ENCODE assay signal across 26 cellular contexts in genomic region chr2:174925046-174925784, GRCh38.
"Had no signal": no experiment of that assay in that cellular context is flagged by ENCODE, and none has a peak within 500 bp of the region (broad histone marks: within the 10 kb centered on the region; RNA-seq: fewer than 3 reads in every experiment).

No MANE protein-coding gene starts in this region.

- H3K27me3 Mint-ChIP-seq: activated naive CD8-positive, alpha-beta T cell treated with anti-CD3 and anti-CD28 coated beads, Interleukin-2, amount 10 ng/mL, durations not matched to agents 7 days and 5 days; central memory CD8-positive, alpha-beta T cell; type B pancreatic cell had no signal

- H3K27ac Mint-ChIP-seq: activated naive CD4-positive, alpha-beta T cell treated with anti-CD3 and anti-CD28 coated beads for 36 hours; activated naive CD8-positive, alpha-beta T cell treated with anti-CD3 and anti-CD28 coated beads, Interleukin-2, amount 10 ng/mL, durations not matched to agents 7 days and 5 days; activated T-cell treated with anti-CD3 and anti-CD28 coated beads, Interleukin-2, amount 50 U/mL, for 72 hours; memory B cell; nephron progenitor cell; stimulated activated naive B cell treated with anti-CD40 and anti-IgM and Interleukin-4, amounts not matched to agents 10 μg/mL and 1 μg/mL and 100 μg/mL, for 72 hours; type B pancreatic cell had no signal

- H3K4me3 ChIP-seq: breast epithelium, esophagus muscularis mucosa, mucosa of descending colon, sigmoid colon, smooth muscle cell, testis, vagina had no signal

- H3K4me3 Mint-ChIP-seq: activated naive CD4-positive, alpha-beta T cell treated with anti-CD3 and anti-CD28 coated beads for 36 hours; activated naive CD8-positive, alpha-beta T cell treated with anti-CD3 and anti-CD28 coated beads, Interleukin-2, amount 10 ng/mL, durations not matched to agents 7 days and 5 days; activated T-cell treated with anti-CD3 and anti-CD28 coated beads, Interleukin-2, amount 50 U/mL, for 72 hours; central memory CD8-positive, alpha-beta T cell; memory B cell; nephron progenitor cell; stimulated activated naive B cell treated with anti-CD40 and anti-IgM and Interleukin-4, amounts not matched to agents 10 μg/mL and 1 μg/mL and 100 μg/mL, for 72 hours; type B pancreatic cell had no signal

- DNase-seq: activated CD4-positive, alpha-beta T cell treated with anti-CD3 and anti-CD28 coated beads, Interleukin-2, amount 50 U/mL, for 48 hours; activated effector memory CD4-positive, alpha-beta T cell treated with Interleukin-2 at 50 U/mL for 16 hours; activated naive CD4-positive, alpha-beta T cell treated with anti-CD3 and anti-CD28 coated beads for 36 hours; activated naive CD8-positive, alpha-beta T cell treated with anti-CD3 and anti-CD28 coated beads, Interleukin-2, amount 10 ng/mL, durations not matched to agents 7 days and 5 days; activated T-cell treated with anti-CD3 and anti-CD28 coated beads, Interleukin-2, amount 50 U/mL, for 72 hours; amniotic stem cell; effector memory CD4-positive, alpha-beta T cell; hypothalamus; islet precursor cell; left cardiac atrium; mucosa of descending colon; nephron progenitor cell; nucleus accumbens; sigmoid colon; stimulated activated CD4-positive, alpha-beta T cell treated with anti-CD3 and anti-CD28 coated beads, Interleukin-15, amount 100 ng/mL, for 24 hours; stimulated activated CD8-positive, alpha-beta memory T cell treated with anti-CD3 and anti-CD28 coated beads, Interleukin-4, amount 100 ng/mL, for 48 hours; stimulated activated naive B cell treated with anti-CD40 and anti-IgM and Interleukin-4, amounts not matched to agents 10 μg/mL and 1 μg/mL and 100 μg/mL, for 72 hours; T-helper 1 cell; testis had no signal

- H3K36me3 ChIP-seq: breast epithelium, esophagus muscularis mucosa, sigmoid colon, vagina had no signal

- H3K4me2 ChIP-seq: smooth muscle cell had no signal

- H3K36me3 Mint-ChIP-seq: activated naive CD8-positive, alpha-beta T cell treated with anti-CD3 and anti-CD28 coated beads, Interleukin-2, amount 10 ng/mL, durations not matched to agents 7 days and 5 days; memory B cell had no signal

- H3K9me3 ChIP-seq: breast epithelium, esophagus muscularis mucosa, mucosa of descending colon, sigmoid colon, testis, vagina had no signal

- H3K4me1 Mint-ChIP-seq: activated naive CD8-positive, alpha-beta T cell treated with anti-CD3 and anti-CD28 coated beads, Interleukin-2, amount 10 ng/mL, durations not matched to agents 7 days and 5 days; central memory CD8-positive, alpha-beta T cell; memory B cell; stimulated activated naive B cell treated with anti-CD40 and anti-IgM and Interleukin-4, amounts not matched to agents 10 μg/mL and 1 μg/mL and 100 μg/mL, for 72 hours had no signal

- H3K4me1 ChIP-seq: breast epithelium, esophagus muscularis mucosa, sigmoid colon, testis, vagina had no signal

- H3K27me3 ChIP-seq: breast epithelium, esophagus muscularis mucosa, sigmoid colon, testis, vagina had no signal

- H3K9me3 Mint-ChIP-seq: activated naive CD4-positive, alpha-beta T cell treated with anti-CD3 and anti-CD28 coated beads for 36 hours; activated naive CD8-positive, alpha-beta T cell treated with anti-CD3 and anti-CD28 coated beads, Interleukin-2, amount 10 ng/mL, durations not matched to agents 7 days and 5 days; central memory CD8-positive, alpha-beta T cell had no signal

- ATAC-seq: activated T-cell treated with anti-CD3 and anti-CD28 coated beads, Interleukin-2, amount 50 U/mL, for 72 hours; left cardiac atrium; mucosa of descending colon; stimulated activated naive B cell treated with anti-CD40 and anti-IgM and Interleukin-4, amounts not matched to agents 10 μg/mL and 1 μg/mL and 100 μg/mL, for 72 hours had no signal

- H3K27ac ChIP-seq: breast epithelium, esophagus muscularis mucosa, sigmoid colon, testis, vagina had no signal
